24 cellular contexts compared by ENCODE assay signal in the genomic region with DNA sequence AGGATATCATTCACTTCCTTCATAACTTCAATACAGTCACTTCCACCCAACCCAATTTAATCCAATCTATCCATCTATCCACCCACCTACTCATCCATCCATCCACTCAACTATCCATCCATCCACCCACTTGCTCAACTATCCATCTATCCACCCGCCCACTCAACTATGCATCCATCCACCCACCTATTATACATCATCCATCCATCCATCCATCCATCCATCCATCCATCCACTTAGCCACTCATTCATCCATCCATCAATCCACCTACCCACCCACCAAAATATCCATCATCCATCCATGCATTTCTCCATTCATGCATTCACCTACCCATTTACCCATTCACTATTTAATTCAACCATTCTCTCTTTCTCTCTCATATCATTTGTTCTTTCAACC.
"Had no signal": no experiment of that assay in that cellular context is flagged by ENCODE, and none has a peak within 500 bp of the region (broad histone marks: within the 10 kb centered on the region; RNA-seq: fewer than 3 reads in every experiment).

No MANE protein-coding gene starts in this region.

- H3K4me1 ChIP-seq: neural progenitor cell, parathyroid adenoma, psoas muscle, spleen, stomach, thyroid gland, tibial nerve, upper lobe of left lung, uterus had no signal

- DNase-seq: naive thymus-derived CD4-positive, alpha-beta T cell; natural killer cell; occipital lobe; ovary; posterior cingulate gyrus; psoas muscle; right cardiac atrium; spleen; stimulated activated CD4-positive, alpha-beta T cell treated with anti-CD3 and anti-CD28 coated beads, Interleukin-12 subunit alpha, Interleukin-12 subunit beta, amount 100 ng/mL, for 4 hours; stimulated activated CD4-positive, alpha-beta T cell treated with anti-CD3 and anti-CD28 coated beads, Interleukin-2, amount 100 ng/mL, for 24 hours; stimulated activated CD4-positive, alpha-beta T cell treated with anti-CD3 and anti-CD28 coated beads, Interleukin-2, amount 100 ng/mL, for 48 hours; stimulated activated CD4-positive, alpha-beta T cell treated with anti-CD3 and anti-CD28 coated beads, Interleukin-4, amount 100 ng/mL, for 24 hours; stimulated activated naive CD4-positive, alpha-beta T cell; stomach; thyroid gland; trophoblast cell; upper lobe of left lung; uterus had no signal

- H3K27me3 ChIP-seq: neural progenitor cell, ovary, thyroid gland, tibial nerve, upper lobe of left lung, uterus had no signal

- H3K27ac ChIP-seq: neural progenitor cell, ovary, parathyroid adenoma, psoas muscle, skin epidermis, spleen, stomach, thoracic aorta, thyroid gland, tibial nerve, upper lobe of left lung, uterus had no signal

- H3K36me3 ChIP-seq: neural progenitor cell, ovary, spleen, stomach, thoracic aorta, thyroid gland, tibial nerve, upper lobe of left lung, uterus had no signal

- H3K4me3 ChIP-seq: neural progenitor cell, ovary, psoas muscle, skin epidermis, smooth muscle cell, spleen, stomach, thoracic aorta, thyroid gland, tibial nerve, upper lobe of left lung, uterus had no signal

- H3K9me3 ChIP-seq: ovary, thoracic aorta, thyroid gland, upper lobe of left lung, uterus had no signal
